ENCODE assay signal across 8 cellular contexts in genomic region chr15:59691194-59691805, GRCh38. TPM values are rescaled to one million over a fixed set of nuclear protein-coding genes. Genes with fewer than 3 reads are reported as not detected.
DNase-seq lines count a peak whose midpoint lies in the region; ATAC-seq and TF ChIP-seq lines count a peak whose summit lies in the region.

No MANE protein-coding gene starts in this region.

- peaks cover 0 to 2% (median 0%) of the 10 kb centered on the region in 3 donors for H3K36me3 Mint-ChIP-seq in immature natural killer cell
- peaks cover 9 to 11% of the 10 kb centered on the region in 2 donors for H3K36me3 Mint-ChIP-seq in stimulated activated naive B cell treated with anti-CD40 and anti-IgM and Interleukin-4, amounts not matched to agents 10 μg/mL and 1 μg/mL and 100 μg/mL, for 72 hours

- no peak overlapping the region for H3K27ac ChIP-seq in OCI-LY3 (ENCODE audit: low read length)

- H3K4me3 ChIP-seq in BJ (ENCODE audit: low read depth, low read length) = no peak overlapping the region
- H3K4me3 ChIP-seq in HAP-1 = no peak overlapping the region
- H3K4me3 ChIP-seq in OCI-LY3 (ENCODE audit: low read length) = no peak overlapping the region
- no peak overlapping the region for H3K4me3 ChIP-seq in adipocyte (ENCODE audit: low read length)

- H3K9me3 Mint-ChIP-seq in immature natural killer cell = no peaks in the 10 kb centered on the region
- H3K9me3 Mint-ChIP-seq in stimulated activated naive B cell treated with anti-CD40 and anti-IgM and Interleukin-4, amounts not matched to agents 10 μg/mL and 1 μg/mL and 100 μg/mL, for 72 hours = no peaks in the 10 kb centered on the region

- peak overlapping the region; percentile 68 to 99 (median 88) for H3K27ac Mint-ChIP-seq in immature natural killer cell
- peak overlapping the region; percentile 84 for H3K27ac Mint-ChIP-seq in stimulated activated naive B cell treated with anti-CD40 and anti-IgM and Interleukin-4, amounts not matched to agents 10 μg/mL and 1 μg/mL and 100 μg/mL, for 72 hours

- no peak overlapping the region for H3K9ac ChIP-seq in OCI-LY3 (ENCODE audit: low read length)
- H3K9ac ChIP-seq in adipocyte (ENCODE audit: low read length) = no peak overlapping the region

- no peaks in the 10 kb centered on the region for H3K27me3 ChIP-seq in BJ (ENCODE audit: control insufficient read depth, insufficient read depth, low read length)
- no peaks in the 10 kb centered on the region for H3K27me3 ChIP-seq in HAP-1 (ENCODE audit: low read depth)
- H3K27me3 ChIP-seq in OCI-LY3 (ENCODE audit: low read depth, low read length) = no peaks in the 10 kb centered on the region
- no peaks in the 10 kb centered on the region for H3K27me3 ChIP-seq in adipocyte (replicated peaks; ENCODE audit: control insufficient read depth, insufficient read depth, low read length)

- no peaks in the 10 kb centered on the region for H3K9me3 ChIP-seq in HAP-1
- H3K9me3 ChIP-seq in OCI-LY3 (ENCODE audit: insufficient read depth, low read length) = no peaks in the 10 kb centered on the region
- no peaks in the 10 kb centered on the region for H3K9me3 ChIP-seq in adipocyte (ENCODE audit: control insufficient read depth, low read length)

- CTCF ChIA-PET in BJ (lab: Yijun Ruan, JAX) = interaction anchor here (0.6 to 6.9 kb wide), 11 partner anchors 11 to 639 kb away, joined by 3 to 51 read pairs (median 4); no protein-coding TSS in a partner anchor

- H3K4me2 ChIP-seq in OCI-LY3 (ENCODE audit: low read length) = no peak overlapping the region

- POLR2A ChIA-PET in BJ (lab: Charles Lee) = no interaction called here

- TF ChIP-seq CTCF in BJ (IDR thresholded peaks at IDR 0.05; ENCODE audit: insufficient read depth, low read depth, low read length) (peak; percentile 65), OCI-LY3 (IDR thresholded peaks at IDR 0.05; ENCODE audit: low read depth, low read length) (peak; percentile 76)

- H3K27me3 Mint-ChIP-seq in immature natural killer cell (ENCODE audit: low read depth in 3 of 3) = peaks cover 1 to 15% (median 6%) of the 10 kb centered on the region in 3 donors
- H3K27me3 Mint-ChIP-seq in stimulated activated naive B cell treated with anti-CD40 and anti-IgM and Interleukin-4, amounts not matched to agents 10 μg/mL and 1 μg/mL and 100 μg/mL, for 72 hours = no peaks in the 10 kb centered on the region

- peaks cover 28% of the 10 kb centered on the region for H3K79me2 ChIP-seq in OCI-LY3 (ENCODE audit: low read length)

- in situ Hi-C loops in HAP-1 (cut with MboI; ENCODE audit: low sequenced_read_pairs) = no loop called here

- no peak overlapping the region for H2AFZ ChIP-seq in OCI-LY3 (ENCODE audit: low read depth, low read length)

- DNase-seq in BJ (ENCODE audit: low read depth) = no peak
- DNase-seq in HAP-1 (ENCODE audit: low spot score in 2 of 2) = peak; percentile 32 to 50
- peak; percentile 84 for DNase-seq in adipocyte (ENCODE audit: low read depth)
- DNase-seq in immature natural killer cell = peak; percentile 32 to 49 (median 38)
- no peak for DNase-seq in stimulated activated naive B cell treated with anti-CD40 and anti-IgM and Interleukin-4, amounts not matched to agents 10 μg/mL and 1 μg/mL and 100 μg/mL, for 72 hours
- no peak for DNase-seq in NCI-H1048 (lab: John Stamatoyannopoulos, UW)

- peaks cover 27 to 41% of the 10 kb centered on the region in 2 donors for H3K4me1 Mint-ChIP-seq in immature natural killer cell
- H3K4me1 Mint-ChIP-seq in stimulated activated naive B cell treated with anti-CD40 and anti-IgM and Interleukin-4, amounts not matched to agents 10 μg/mL and 1 μg/mL and 100 μg/mL, for 72 hours = peaks cover 16 to 39% of the 10 kb centered on the region in 2 donors

- peak overlapping the region; percentile 25 to 76 (median 54) for H3K4me3 Mint-ChIP-seq in immature natural killer cell
- H3K4me3 Mint-ChIP-seq in stimulated activated naive B cell treated with anti-CD40 and anti-IgM and Interleukin-4, amounts not matched to agents 10 μg/mL and 1 μg/mL and 100 μg/mL, for 72 hours = no peak overlapping the region

- H3K4me1 ChIP-seq in HAP-1 (no peaks in the 10 kb centered on the region; the same call in none of the 2 replicates), OCI-LY3 (ENCODE audit: low read length) (peaks cover 26% of the 10 kb centered on the region), adipocyte (ENCODE audit: control insufficient read depth, insufficient read depth, low read length) (peaks cover 22% of the 10 kb centered on the region)

- ATAC-seq in stimulated activated naive B cell treated with anti-CD40 and anti-IgM and Interleukin-4, amounts not matched to agents 10 μg/mL and 1 μg/mL and 100 μg/mL, for 72 hours (replicated peaks) = no peak
- no peak for ATAC-seq in GM21515 (IDR thresholded peaks at IDR 0.05; ENCODE audit: unreplicated experiment)

- H4K20me1 ChIP-seq in OCI-LY3 (ENCODE audit: insufficient read depth, low read length) = peaks cover 9% of the 10 kb centered on the region

- no peaks in the 10 kb centered on the region for H3K36me3 ChIP-seq in BJ (ENCODE audit: control insufficient read depth, insufficient read depth, low read length)
- H3K36me3 ChIP-seq in HAP-1 (replicated peaks) = peaks cover 7% of the 10 kb centered on the region; the same call in 1 of the 2 replicates
- H3K36me3 ChIP-seq in OCI-LY3 (replicated peaks; ENCODE audit: low read depth, low read length) = no peaks in the 10 kb centered on the region
- H3K36me3 ChIP-seq in adipocyte (ENCODE audit: control insufficient read depth, insufficient read depth, low read length, severe bottlenecking) = no peaks in the 10 kb centered on the region

RNA-seq across cellular contexts. Expression of gene BNIP2, which starts 2.2 kb away (rescaled TPM):
- polyA plus RNA-seq in BJ (2011; rRNA removed) = 25.3 and 38.9 TPM in 2 replicates
- 11.3 and 16.2 TPM in 2 replicates for polyA minus RNA-seq in BJ (2011; rRNA and poly(A)+ RNA removed)
- 100 to 1,000 TPM in 2 of 3 donors, 10 to 100 TPM in 1; 89.5 to 144 (median 127) TPM for polyA plus RNA-seq in immature natural killer cell

RNA-seq across cellular contexts. Expression of gene GTF2A2, which starts 34.0 kb away (rescaled TPM):
- 10.8 and 30.3 TPM in 2 replicates for polyA plus RNA-seq in BJ (2011; rRNA removed)
- polyA minus RNA-seq in BJ (2011; rRNA and poly(A)+ RNA removed) = 5.0 and 6.2 TPM in 2 replicates
- polyA plus RNA-seq in immature natural killer cell = 100 to 1,000 TPM; 128 to 211 (median 144) TPM

Comparison
In these comparisons a context has a peak if more than half of its experiments do, and no peak if none do; other contexts are left out.
1. DNase-seq: peak in HAP-1 (2 of 2), adipocyte (single experiment) and immature natural killer cell (3 of 3); none in BJ (single experiment), stimulated activated naive B cell treated with anti-CD40 and anti-IgM and Interleukin-4, amounts not matched to agents 10 μg/mL and 1 μg/mL and 100 μg/mL, for 72 hours (single experiment) and NCI-H1048 (single experiment).
2. H3K4me3 Mint-ChIP-seq: peak in immature natural killer cell (5 of 5); none in stimulated activated naive B cell treated with anti-CD40 and anti-IgM and Interleukin-4, amounts not matched to agents 10 μg/mL and 1 μg/mL and 100 μg/mL, for 72 hours (0 of 2).